Comparison of ENCODE assay signal across 18 cellular contexts in genomic region chr1:30811187-30811586, GRCh38. TPM values are rescaled to one million over a fixed set of nuclear protein-coding genes. Genes with fewer than 3 reads are reported as not detected.
DNase-seq lines count a peak whose midpoint lies in the region; TF ChIP-seq lines count a peak whose summit lies in the region.
"Had no signal": no experiment of that assay in that cellular context is flagged by ENCODE, and none has a peak within 500 bp of the region (broad histone marks: within the 10 kb centered on the region; RNA-seq: fewer than 3 reads in every experiment).

No MANE protein-coding gene starts in this region.

- peaks cover 40% of the 10 kb centered on the region for H3K4me1 Mint-ChIP-seq in brain

- H3K4me1 ChIP-seq in HEK293 (ENCODE audit: control insufficient read depth, insufficient read depth, low read length) (peaks cover 6% of the 10 kb centered on the region; the same call in 1 of the 2 replicates), smooth muscle cell (ENCODE audit: low read depth) (peaks cover 29% of the 10 kb centered on the region)

- H3K36me3 Mint-ChIP-seq in brain = no peaks in the 10 kb centered on the region
- H3K36me3 Mint-ChIP-seq: CD8-positive, alpha-beta T cell had no signal

- TF ChIP-seq RAD21 in neural cell (conservative IDR thresholded peaks at IDR 0.05) = no peak

- peak overlapping the region in 3 of 5 experiments; percentile 7 to 94 (median 83) for H3K27ac Mint-ChIP-seq in brain
- H3K27ac Mint-ChIP-seq: B cell; CD8-positive, alpha-beta T cell; H9 had no signal

- H4K20me1 ChIP-seq in neural cell (ENCODE audit: insufficient read depth) = no peaks in the 10 kb centered on the region
- no peaks in the 10 kb centered on the region for H4K20me1 ChIP-seq in smooth muscle cell (ENCODE audit: low read depth)

- TF ChIP-seq CTCF in HEK293 (tag by site-specific recombination; IDR thresholded peaks at IDR 0.05) = no peak
- no peak for TF ChIP-seq CTCF in brain (conservative IDR thresholded peaks at IDR 0.05)
- no peak for TF ChIP-seq CTCF in neural cell (IDR thresholded peaks at IDR 0.05; ENCODE audit: poor library complexity, severe bottlenecking)
- no peak for TF ChIP-seq CTCF in smooth muscle cell (IDR thresholded peaks at IDR 0.05; ENCODE audit: borderline replicate concordance, insufficient read depth, poor library complexity, severe bottlenecking)

- peaks cover 19% of the 10 kb centered on the region for H3K27me3 Mint-ChIP-seq in brain

- H3K27me3 ChIP-seq in neural cell (ENCODE audit: insufficient read depth, low read depth, low read length) (no peaks in the 10 kb centered on the region), smooth muscle cell (ENCODE audit: low read depth) (no peaks in the 10 kb centered on the region)

- intact Hi-C loops in posterior vena cava (cut with DNase I) = no loop called here

- H3K4me3 Mint-ChIP-seq in brain = no peak overlapping the region
- H3K4me3 Mint-ChIP-seq: B cell; CD8-positive, alpha-beta T cell; H9 had no signal

- CTCF ChIA-PET in HEK293 (lab: Yijun Ruan, JAX) = interaction anchor here (1.8 to 16.7 kb wide), 3 partner anchors 9 to 101 kb away, joined by 6 to 434 read pairs (median 21); no protein-coding TSS in a partner anchor

- DNase-seq in smooth muscle cell (lab: John Stamatoyannopoulos, UW; ENCODE audit: unreplicated experiment) (no peak), RKO (ENCODE audit: low spot score) (no peak), posterior vena cava (ENCODE audit: low spot score) (no peak), NCI-H2171 (lab: John Stamatoyannopoulos, UW) (no peak)
- DNase-seq in activated CD4-positive, CD25-positive, alpha-beta regulatory T cell (lab: John Stamatoyannopoulos, UW) = no peak
- DNase-seq: Calu3; CD8-positive, alpha-beta T cell; DMS53; DND-41; EL; H9 had no signal

- H3K9ac ChIP-seq in neural cell (ENCODE audit: low read length) (no peak overlapping the region), smooth muscle cell (ENCODE audit: low read depth) (no peak overlapping the region)
- H3K9ac ChIP-seq: BLaER1 treated with 17β-estradiol and CSF1 and Interleukin-3, amounts not matched to agents 10 nM and 100 nM had no signal

- H3F3A ChIP-seq in neural cell (ENCODE audit: insufficient read depth, low read length, poor library complexity, severe bottlenecking) = no peaks in the 10 kb centered on the region
- peaks cover 18% of the 10 kb centered on the region for H3F3A ChIP-seq in smooth muscle cell (ENCODE audit: low read depth)

- H3K27ac ChIP-seq in HEK293 (ENCODE audit: extremely low read depth, low read depth, low read length) = no peak overlapping the region
- H3K27ac ChIP-seq in neural cell (ENCODE audit: low read length) = peak overlapping the region; percentile 5
- peak overlapping the region; percentile 73 for H3K27ac ChIP-seq in smooth muscle cell (ENCODE audit: low read depth)
- H3K27ac ChIP-seq: BLaER1 treated with 17β-estradiol and CSF1 and Interleukin-3, amounts not matched to agents 10 nM and 100 nM had no signal

- POLR2A ChIA-PET in HEK293 (lab: Yijun Ruan, JAX) = no interaction called here

- TF ChIP-seq EP300 in neural cell (conservative IDR thresholded peaks at IDR 0.05; ENCODE audit: poor library complexity, severe bottlenecking) = no peak

- H3K36me3 ChIP-seq in HEK293 (ENCODE audit: control insufficient read depth in 2 of 2, insufficient read depth in 1 of 2, low read length in 2 of 2) (no peaks in the 10 kb centered on the region), neural cell (ENCODE audit: insufficient read depth, low read length) (no peaks in the 10 kb centered on the region), smooth muscle cell (ENCODE audit: low read depth) (no peaks in the 10 kb centered on the region)
- H3K36me3 ChIP-seq: BLaER1 treated with 17β-estradiol and CSF1 and Interleukin-3, amounts not matched to agents 10 nM and 100 nM had no signal

- H2AFZ ChIP-seq in neural cell (ENCODE audit: low read depth, low read length) = no peak overlapping the region
- H2AFZ ChIP-seq in smooth muscle cell (ENCODE audit: low read depth) = no peak overlapping the region

- no peak overlapping the region for H3K4me2 ChIP-seq in neural cell (ENCODE audit: low read length)
- peak overlapping the region; percentile 71 for H3K4me2 ChIP-seq in smooth muscle cell

- H3K9me2 ChIP-seq in neural cell (ENCODE audit: insufficient read depth, low read length) = no peaks in the 10 kb centered on the region

- H3K9me3 ChIP-seq in HEK293 (ENCODE audit: control insufficient read depth, insufficient read depth, low read depth, low read length) (no peaks in the 10 kb centered on the region), neural cell (ENCODE audit: low read length) (no peaks in the 10 kb centered on the region), smooth muscle cell (replicated peaks; ENCODE audit: low read depth) (no peaks in the 10 kb centered on the region)
- H3K9me3 ChIP-seq: BLaER1 treated with 17β-estradiol and CSF1 and Interleukin-3, amounts not matched to agents 10 nM and 100 nM had no signal

- H3K79me2 ChIP-seq in neural cell (replicated peaks; ENCODE audit: insufficient read depth, low read length) = no peaks in the 10 kb centered on the region
- no peaks in the 10 kb centered on the region for H3K79me2 ChIP-seq in smooth muscle cell (ENCODE audit: low read depth)

- H3K4me3 ChIP-seq in HEK293 (ENCODE audit: low read depth, low read length) (no peak overlapping the region), neural cell (ENCODE audit: low read length) (no peak overlapping the region), smooth muscle cell (no peak overlapping the region)
- H3K4me3 ChIP-seq: BLaER1 treated with 17β-estradiol and CSF1 and Interleukin-3, amounts not matched to agents 10 nM and 100 nM had no signal

- H3K9me3 Mint-ChIP-seq in brain = peaks cover 0 to 6% (median 0%) of the 10 kb centered on the region in 5 experiments
- H3K9me3 Mint-ChIP-seq: CD8-positive, alpha-beta T cell; H9 had no signal

TF ChIP-seq in HEK293, 187 proteins besides CTCF, POLR2A, EP300 and RAD21 (continues in another document):
- TF ChIP-seq ZNF660 (tag by site-specific recombination; IDR thresholded peaks at IDR 0.05) (peak; percentile 99), PRDM10 (tag by site-specific recombination; IDR thresholded peaks at IDR 0.05) (0 out of 2 replicates have a peak, but pooled peaks have one; percentile 33), ZBTB21 (tag by site-specific recombination; IDR thresholded peaks at IDR 0.05) (no peak)

TF ChIP-seq in neural cell, 6 proteins besides CTCF, POLR2A, EP300 and RAD21:
- TF ChIP-seq REST (IDR thresholded peaks at IDR 0.05; ENCODE audit: borderline replicate concordance) = no peak
- TF ChIP-seq MXI1 (conservative IDR thresholded peaks at IDR 0.05; ENCODE audit: poor library complexity, severe bottlenecking) = no peak
- TF ChIP-seq EZH2 (IDR thresholded peaks at IDR 0.05; ENCODE audit: borderline replicate concordance, insufficient read depth, low read length, poor library complexity, severe bottlenecking) = no peak
- no peak for TF ChIP-seq POLR2AphosphoS5 (IDR thresholded peaks at IDR 0.05)
- TF ChIP-seq TAF1 (IDR thresholded peaks at IDR 0.05; ENCODE audit: low read depth) = no peak
- TF ChIP-seq SMC3 (conservative IDR thresholded peaks at IDR 0.05; ENCODE audit: poor library complexity) = no peak

RNA-seq across cellular contexts. Expression of gene LAPTM5, which starts 53.6 kb away (rescaled TPM):
- 35.0 TPM for polyA plus RNA-seq in brain (ENCODE audit: insufficient read depth, low read depth, low replicate concordance)
- 0.12 TPM in 1 of 2 replicates, not detected in the other for polyA plus RNA-seq in neural cell
- not detected in 2 replicates for polyA minus RNA-seq in neural cell
- total RNA-seq in smooth muscle cell = 0.49 and 1.4 TPM in 2 replicates
- polyA plus RNA-seq in smooth muscle cell = 0.63 and 1.6 TPM in 2 replicates
- total RNA-seq in posterior vena cava = 100 to 1,000 TPM in 1 of 2 donors, 10 to 100 TPM in 1; 80.1 to 120 TPM
- total RNA-seq: A172, Calu3, G401 had no signal

Comparison
In these comparisons a context has a peak if more than half of its experiments do, and no peak if none do; other contexts are left out.
1. RNA of gene LAPTM5, which starts 53.6 kb away (polyA plus RNA-seq): 35.0 TPM in brain (single experiment); 0.63 to 1.6 TPM in smooth muscle cell and 0.12 TPM in neural cell; every median in the first group is over 10 times any median in the second.